Comparison of ENCODE assay signal across 16 cellular contexts in genomic region chr12:68785823-68786222, GRCh38. TPM values are rescaled to one million over a fixed set of nuclear protein-coding genes. Genes with fewer than 3 reads are reported as not detected.
DNase-seq lines count a peak whose midpoint lies in the region; ATAC-seq, FAIRE-seq and TF ChIP-seq lines count a peak whose summit lies in the region.
"Had no signal": no experiment of that assay in that cellular context is flagged by ENCODE, and none has a peak within 500 bp of the region (broad histone marks: within the 10 kb centered on the region; RNA-seq: fewer than 3 reads in every experiment).

No MANE protein-coding gene starts in this region.

- H3K4me1 ChIP-seq in DOHH2 (ENCODE audit: control insufficient read depth, low read length) (peaks cover 69% of the 10 kb centered on the region), RWPE2 (ENCODE audit: insufficient read depth, poor library complexity, severe bottlenecking) (peaks cover 26% of the 10 kb centered on the region), HepG2 (ENCODE audit: insufficient read depth, low read length) (peaks cover 86% of the 10 kb centered on the region), suprapubic skin (peaks cover 32% of the 10 kb centered on the region)

- H3K27me3 ChIP-seq in DOHH2 (ENCODE audit: control insufficient read depth, low read length) (no peaks in the 10 kb centered on the region), RWPE2 (ENCODE audit: insufficient read depth, poor library complexity, severe bottlenecking) (no peaks in the 10 kb centered on the region), HepG2 (ENCODE audit: control insufficient read depth in 1 of 2, insufficient read depth in 2 of 2, low read length in 2 of 2) (no peaks in the 10 kb centered on the region), suprapubic skin (no peaks in the 10 kb centered on the region)

- no TSS peak for BruUV-seq in HepG2 (replicated peaks; lab: Mats Ljungman, UMichigan)

- H2AFZ ChIP-seq in HepG2 (ENCODE audit: low read length), result no peak overlapping the region

- in situ Hi-C loops in HepG2 (cut with HindIII; ENCODE audit: extremely low pct_ligation_motif_present, low pct_unique_long_range_greater_than_20kb), result no loop called here

- no peak overlapping the region for H3K27ac ChIP-seq in DOHH2 (ENCODE audit: low read depth, low read length)
- peak overlapping the region; percentile 84 for H3K27ac ChIP-seq in RWPE2 (ENCODE audit: poor library complexity, severe bottlenecking)
- peak overlapping the region; percentile 91 for H3K27ac ChIP-seq in HepG2 (ENCODE audit: extremely low read length, insufficient read depth, low read length)
- peak overlapping the region; percentile 70 for H3K27ac ChIP-seq in suprapubic skin

- H3K36me3 ChIP-seq in DOHH2 (ENCODE audit: control insufficient read depth, low read length) (no peaks in the 10 kb centered on the region), RWPE2 (ENCODE audit: low read depth) (no peaks in the 10 kb centered on the region), HepG2 (replicated peaks in 1 of 2; ENCODE audit: control insufficient read depth in 1 of 2, insufficient read depth in 2 of 2, low read length in 2 of 2) (no peaks in the 10 kb centered on the region; a peak in 2 of 5 replicates), suprapubic skin (no peaks in the 10 kb centered on the region)

- TF ChIP-seq POLR2A in HepG2 (IDR thresholded peaks at IDR 0.05; ENCODE audit: insufficient read depth in 1 of 2, low read depth in 2 of 2, low read length in 2 of 2), result no peak
- no peak for TF ChIP-seq POLR2A in suprapubic skin (IDR thresholded peaks at IDR 0.05)

- no peaks in the 10 kb centered on the region for H3K79me2 ChIP-seq in DOHH2 (ENCODE audit: control insufficient read depth, low read length)
- peaks cover 7% of the 10 kb centered on the region for H3K79me2 ChIP-seq in HepG2 (ENCODE audit: insufficient read depth, low read length)

- TF ChIP-seq RAD21 in HepG2 (CRISPR knock-in tag; IDR thresholded peaks at IDR 0.05), result no peak

- POLR2A ChIA-PET in HepG2 (lab: Yijun Ruan, JAX), result interaction anchor here (1.0 to 9.2 kb wide), 4 partner anchors 19 to 40 kb away, joined by 4 to 184 read pairs (median 40); partner anchors contain the start of genes MDM2 and SLC35E3

- H3K9me3 ChIP-seq in DOHH2 (ENCODE audit: control insufficient read depth, insufficient read depth, low read length), result no peaks in the 10 kb centered on the region
- H3K9me3 ChIP-seq in RWPE2 (ENCODE audit: severe bottlenecking), result no peaks in the 10 kb centered on the region
- no peaks in the 10 kb centered on the region for H3K9me3 ChIP-seq in HepG2 (ENCODE audit: low read length)
- H3K9me3 ChIP-seq in suprapubic skin, result no peaks in the 10 kb centered on the region

- H3K4me3 ChIP-seq in DOHH2 (ENCODE audit: low read length), result no peak overlapping the region
- H3K4me3 ChIP-seq in RWPE2 (ENCODE audit: severe bottlenecking), result no peak overlapping the region
- H3K4me3 ChIP-seq in HepG2 (replicated peaks in 1 of 3; ENCODE audit: insufficient read depth in 1 of 3, low read depth in 2 of 3, low read length in 3 of 3), result no peak overlapping the region
- H3K4me3 ChIP-seq in suprapubic skin, result no peak overlapping the region

- H3K4me2 ChIP-seq in DOHH2 (ENCODE audit: low read length) (0 out of 2 replicates have a peak overlapping the region, but pooled peaks have one; percentile 5), HepG2 (ENCODE audit: low read depth, low read length) (peak overlapping the region; percentile 50; the same call in 1 of the 2 replicates)

- WGBS in HepG2 (ENCODE audit: low lambda C conversion rate), result 56% methylated on average over 5 of the region's 5 CpGs
- 82% methylated on average over 5 of the region's 5 CpGs for whole genome bisulfite sequencing in suprapubic skin

- CTCF ChIA-PET in HepG2 (lab: Yijun Ruan, JAX; ENCODE audit: low intra/inter-chr PET ratio, low total read pairs), result no interaction called here

- DNase-seq in RWPE2 (ENCODE audit: low spot score) (no peak), HepG2 (ENCODE audit: low spot score) (peak; percentile 36), suprapubic skin (ENCODE audit: low spot score in 2 of 2) (no peak), HUDEP-2 (lab: John Stamatoyannopoulos, UW; ENCODE audit: unreplicated experiment in 76 of 76) (no peak)
- DNase-seq: CD4-positive, alpha-beta T cell; GOT3; Kasumi-1; NCI-H187; NCI-H526 treated with DMSO at 0.1 percent for 48 hours; NK-92 treated with Interleukin-12 subunit alpha and Interleukin-12 subunit beta, amount 100 ng/mL, for 24 hours; SW 1271 had no signal

- 0 out of 2 replicates have a peak, but pooled peaks cover 4% of the 10 kb centered on the region for H3F3A ChIP-seq in DOHH2 (ENCODE audit: control insufficient read depth, insufficient read depth)

- ATAC-seq in RWPE2 (ENCODE audit: low read depth) (no peak), HepG2 (no peak), GM21381 (IDR thresholded peaks at IDR 0.05; ENCODE audit: unreplicated experiment) (no peak), GM21529 (IDR thresholded peaks at IDR 0.05; ENCODE audit: unreplicated experiment) (no peak), HG03135 (IDR thresholded peaks at IDR 0.05; ENCODE audit: unreplicated experiment) (no peak)
- ATAC-seq: PC-3 had no signal

- no peak overlapping the region for H3K9ac ChIP-seq in HepG2 (ENCODE audit: insufficient read depth, low read depth, low read length)

- no peaks in the 10 kb centered on the region for H3K9me2 ChIP-seq in DOHH2 (replicated peaks; ENCODE audit: control insufficient read depth, low read length)

- H4K20me1 ChIP-seq in DOHH2 (ENCODE audit: control insufficient read depth, insufficient read depth, low read depth, low read length) (no peaks in the 10 kb centered on the region), HepG2 (ENCODE audit: insufficient read depth, low read length) (no peaks in the 10 kb centered on the region)

- TF ChIP-seq EP300 in HepG2 (IDR thresholded peaks at IDR 0.05; ENCODE audit: low read depth in 2 of 2, low read length in 2 of 2) (0 out of 4 replicates have a peak, but pooled peaks of 1 of the 2 experiments have one; percentile 20), HepG2 (CRISPR knock-in tag; IDR thresholded peaks at IDR 0.05; ENCODE audit: borderline replicate concordance) (no peak), suprapubic skin (IDR thresholded peaks at IDR 0.05) (no peak)

- TF ChIP-seq CTCF in DOHH2 (IDR thresholded peaks at IDR 0.05; ENCODE audit: low read depth, low read length, poor library complexity, severe bottlenecking) (no peak), RWPE2 (IDR thresholded peaks at IDR 0.05; ENCODE audit: poor library complexity, severe bottlenecking) (no peak), HepG2 (CRISPR knock-in tag; IDR thresholded peaks at IDR 0.05) (no peak), suprapubic skin (IDR thresholded peaks at IDR 0.05) (no peak)

- intact Hi-C loops in HepG2 (cut with micrococcal nuclease; ENCODE audit: unreplicated experiment), result no loop called here

- FAIRE-seq in HepG2 (lab: Jason Lieb, UNC), result no peak

RNA-seq across cellular contexts. Expression of gene MDM2, which starts 22.2 kb away (rescaled TPM):
- total RNA-seq in HepG2 (2016; rRNA removed; fragmentation: Illumina TruSeq; extraction: Trizol) (314 and 466 TPM in 2 replicates), suprapubic skin (10 to 100 TPM; 39.5 to 84.1 (median 61.8) TPM)
- total RNA-seq in HepG2 (2016; cell fraction: cytosol; rRNA removed; fragmentation: Illumina TruSeq; extraction: Trizol; ENCODE audit: low read depth), result 106 and 114 TPM in 2 replicates
- 318 and 433 TPM in 2 replicates for total RNA-seq in HepG2 (2016; cell fraction: insoluble cytoplasmic fraction; rRNA removed; fragmentation: Illumina TruSeq; extraction: Trizol)
- total RNA-seq in HepG2 (2016; cell fraction: membrane; rRNA removed; fragmentation: Illumina TruSeq; extraction: Trizol), result 152 and 204 TPM in 2 replicates
- 480 and 515 TPM in 2 replicates for total RNA-seq in HepG2 (2016; cell fraction: nucleus; rRNA removed; fragmentation: Illumina TruSeq; extraction: Trizol)
- polyA plus RNA-seq in HepG2 (2011; rRNA removed), result 23.9 and 29.3 TPM in 2 replicates
- 8.1 and 12.2 TPM in 2 replicates for polyA plus RNA-seq in HepG2 (2011; cell fraction: cytosol; rRNA removed)
- polyA plus RNA-seq in HepG2 (2011; cell fraction: nucleus; rRNA removed), result 21.1 and 35.5 TPM in 2 replicates
- 29.6 and 57.6 TPM in 2 replicates for polyA plus RNA-seq in HepG2 (2012)
- 20.1 and 21.0 TPM in 2 replicates for polyA plus RNA-seq in HepG2 (2016; cell fraction: cytosol; fragmentation: Illumina TruSeq; extraction: Trizol; ENCODE audit: low read depth)
- polyA plus RNA-seq in HepG2 (2016; cell fraction: insoluble cytoplasmic fraction; fragmentation: Illumina TruSeq; extraction: Trizol; ENCODE audit: low read depth), result 174 and 187 TPM in 2 replicates
- 57.3 and 58.5 TPM in 2 replicates for polyA plus RNA-seq in HepG2 (2016; cell fraction: membrane; fragmentation: Illumina TruSeq; extraction: Trizol; ENCODE audit: low read depth)
- 472 and 516 TPM in 2 replicates for polyA plus RNA-seq in HepG2 (2016; cell fraction: nucleus; fragmentation: Illumina TruSeq; extraction: Trizol; ENCODE audit: insufficient read depth, low read depth)
- polyA minus RNA-seq in HepG2 (2011; rRNA and poly(A)+ RNA removed; ENCODE audit: low replicate concordance), result 42.3 and 54.4 TPM in 2 replicates
- 71.4 and 82.9 TPM in 2 replicates for polyA minus RNA-seq in HepG2 (2011; cell fraction: cytosol; rRNA and poly(A)+ RNA removed)
- 248 and 279 TPM in 2 replicates for polyA minus RNA-seq in HepG2 (2011; cell fraction: nucleus; rRNA and poly(A)+ RNA removed)

RNA-seq across cellular contexts. Expression of gene SLC35E3, which starts 39.8 kb away (rescaled TPM):
- total RNA-seq in HepG2 (2016; rRNA removed; fragmentation: Illumina TruSeq; extraction: Trizol) (12.2 and 22.1 TPM in 2 replicates), suprapubic skin (10 to 100 TPM in 2 of 4 donors, 1 to 10 TPM in 2; 3.6 to 17.0 (median 9.7) TPM)
- 2.1 and 4.5 TPM in 2 replicates for total RNA-seq in HepG2 (2016; cell fraction: cytosol; rRNA removed; fragmentation: Illumina TruSeq; extraction: Trizol; ENCODE audit: low read depth)
- 14.0 and 22.7 TPM in 2 replicates for total RNA-seq in HepG2 (2016; cell fraction: insoluble cytoplasmic fraction; rRNA removed; fragmentation: Illumina TruSeq; extraction: Trizol)
- total RNA-seq in HepG2 (2016; cell fraction: membrane; rRNA removed; fragmentation: Illumina TruSeq; extraction: Trizol), result 9.0 and 9.8 TPM in 2 replicates
- 15.3 and 17.2 TPM in 2 replicates for total RNA-seq in HepG2 (2016; cell fraction: nucleus; rRNA removed; fragmentation: Illumina TruSeq; extraction: Trizol)
- 10.2 and 13.0 TPM in 2 replicates for polyA plus RNA-seq in HepG2 (2011; rRNA removed)
- polyA plus RNA-seq in HepG2 (2011; cell fraction: cytosol; rRNA removed), result 4.5 and 6.1 TPM in 2 replicates
- 9.5 and 9.7 TPM in 2 replicates for polyA plus RNA-seq in HepG2 (2011; cell fraction: nucleus; rRNA removed)
- 10.4 and 19.7 TPM in 2 replicates for polyA plus RNA-seq in HepG2 (2012)
- polyA plus RNA-seq in HepG2 (2016; cell fraction: cytosol; fragmentation: Illumina TruSeq; extraction: Trizol; ENCODE audit: low read depth), result 3.2 and 4.1 TPM in 2 replicates
- 10.3 and 11.1 TPM in 2 replicates for polyA plus RNA-seq in HepG2 (2016; cell fraction: insoluble cytoplasmic fraction; fragmentation: Illumina TruSeq; extraction: Trizol; ENCODE audit: low read depth)
- polyA plus RNA-seq in HepG2 (2016; cell fraction: membrane; fragmentation: Illumina TruSeq; extraction: Trizol; ENCODE audit: low read depth), result 5.8 and 5.9 TPM in 2 replicates
- polyA plus RNA-seq in HepG2 (2016; cell fraction: nucleus; fragmentation: Illumina TruSeq; extraction: Trizol; ENCODE audit: insufficient read depth, low read depth), result 25.5 and 30.0 TPM in 2 replicates
- polyA minus RNA-seq in HepG2 (2011; rRNA and poly(A)+ RNA removed; ENCODE audit: low replicate concordance), result 6.7 and 11.0 TPM in 2 replicates
- polyA minus RNA-seq in HepG2 (2011; cell fraction: cytosol; rRNA and poly(A)+ RNA removed), result 5.7 and 6.3 TPM in 2 replicates
- polyA minus RNA-seq in HepG2 (2011; cell fraction: nucleus; rRNA and poly(A)+ RNA removed), result 7.2 and 11.7 TPM in 2 replicates
